1 cellular context compared by ENCODE assay signal in the genomic region with DNA sequence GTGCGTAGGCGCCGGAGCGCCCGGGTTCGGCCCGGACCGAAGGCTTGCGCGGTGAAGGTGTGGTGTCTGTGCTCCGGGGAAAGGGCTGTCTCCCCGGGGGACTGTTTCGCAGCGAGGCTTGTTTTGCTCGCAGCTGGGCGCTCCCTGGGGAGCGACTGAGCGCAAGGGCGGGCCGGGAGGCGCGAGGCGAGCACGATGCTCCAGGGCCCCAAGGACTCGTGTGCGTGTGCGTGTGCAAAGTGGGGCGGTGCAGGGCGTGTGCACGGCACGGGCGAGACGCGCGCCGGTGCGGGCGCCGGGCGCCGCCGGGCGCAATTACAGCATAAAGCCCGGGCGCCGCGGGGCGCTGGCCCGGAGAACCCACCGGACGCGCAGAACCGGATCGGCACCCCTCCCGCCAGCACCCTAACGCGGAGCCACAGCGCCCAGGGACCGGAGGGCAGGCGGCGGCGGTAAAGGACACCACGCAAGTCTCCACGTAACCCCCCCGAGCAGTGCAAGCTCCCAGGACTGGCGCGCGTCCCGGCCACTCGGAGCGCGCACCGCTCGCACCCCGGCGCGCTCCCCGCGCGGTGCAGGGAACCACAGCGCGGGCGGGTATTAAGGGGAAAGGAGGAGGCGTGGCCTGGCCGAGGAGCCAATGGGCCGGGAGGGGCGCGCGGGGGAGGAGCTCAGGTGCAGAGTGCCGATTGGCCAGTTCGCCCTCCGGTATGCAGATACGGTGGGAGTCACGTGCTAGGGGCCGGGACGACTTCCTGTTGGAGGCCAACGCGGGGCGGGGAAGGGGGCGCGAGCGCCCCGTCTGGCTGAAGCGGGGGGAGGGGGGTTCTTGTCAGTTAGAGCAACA.
TF ChIP-seq lines count a peak whose summit lies in the region.

A gene with protein sequence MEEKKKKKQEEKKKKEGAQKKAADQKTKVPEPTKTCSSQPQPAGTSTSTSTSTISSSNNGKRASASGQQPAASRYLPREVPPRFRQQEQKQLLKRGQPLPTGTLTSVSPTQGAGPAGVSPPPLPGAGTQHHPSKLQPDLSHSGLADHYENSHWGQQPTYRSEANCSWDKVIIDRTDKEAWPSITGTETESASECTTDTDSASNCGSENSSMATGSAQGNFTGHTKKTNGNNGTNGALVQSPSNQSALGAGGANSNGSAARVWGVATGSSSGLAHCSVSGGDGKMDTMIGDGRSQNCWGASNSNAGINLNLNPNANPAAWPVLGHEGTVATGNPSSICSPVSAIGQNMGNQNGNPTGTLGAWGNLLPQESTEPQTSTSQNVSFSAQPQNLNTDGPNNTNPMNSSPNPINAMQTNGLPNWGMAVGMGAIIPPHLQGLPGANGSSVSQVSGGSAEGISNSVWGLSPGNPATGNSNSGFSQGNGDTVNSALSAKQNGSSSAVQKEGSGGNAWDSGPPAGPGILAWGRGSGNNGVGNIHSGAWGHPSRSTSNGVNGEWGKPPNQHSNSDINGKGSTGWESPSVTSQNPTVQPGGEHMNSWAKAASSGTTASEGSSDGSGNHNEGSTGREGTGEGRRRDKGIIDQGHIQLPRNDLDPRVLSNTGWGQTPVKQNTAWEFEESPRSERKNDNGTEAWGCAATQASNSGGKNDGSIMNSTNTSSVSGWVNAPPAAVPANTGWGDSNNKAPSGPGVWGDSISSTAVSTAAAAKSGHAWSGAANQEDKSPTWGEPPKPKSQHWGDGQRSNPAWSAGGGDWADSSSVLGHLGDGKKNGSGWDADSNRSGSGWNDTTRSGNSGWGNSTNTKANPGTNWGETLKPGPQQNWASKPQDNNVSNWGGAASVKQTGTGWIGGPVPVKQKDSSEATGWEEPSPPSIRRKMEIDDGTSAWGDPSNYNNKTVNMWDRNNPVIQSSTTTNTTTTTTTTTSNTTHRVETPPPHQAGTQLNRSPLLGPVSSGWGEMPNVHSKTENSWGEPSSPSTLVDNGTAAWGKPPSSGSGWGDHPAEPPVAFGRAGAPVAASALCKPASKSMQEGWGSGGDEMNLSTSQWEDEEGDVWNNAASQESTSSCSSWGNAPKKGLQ (N-terminal part only) (plus strand): TSS at position 835 of the 847 bp plus-strand sequence. CDS start 45,504 bp downstream, outside the sequence.

TF ChIP-seq in HepG2, 621 proteins besides CTCF, POLR2A, EP300 and RAD21 (continued from another document and continues in another):
- TF ChIP-seq, protein P1, sequence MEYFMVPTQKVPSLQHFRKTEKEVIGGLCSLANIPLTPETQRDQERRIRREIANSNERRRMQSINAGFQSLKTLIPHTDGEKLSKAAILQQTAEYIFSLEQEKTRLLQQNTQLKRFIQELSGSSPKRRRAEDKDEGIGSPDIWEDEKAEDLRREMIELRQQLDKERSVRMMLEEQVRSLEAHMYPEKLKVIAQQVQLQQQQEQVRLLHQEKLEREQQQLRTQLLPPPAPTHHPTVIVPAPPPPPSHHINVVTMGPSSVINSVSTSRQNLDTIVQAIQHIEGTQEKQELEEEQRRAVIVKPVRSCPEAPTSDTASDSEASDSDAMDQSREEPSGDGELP (IDR thresholded peaks at IDR 0.05; ENCODE audit: borderline replicate concordance, low read depth): peak; percentile 22; the same call in 1 of the 2 replicates
- TF ChIP-seq, protein P2, sequence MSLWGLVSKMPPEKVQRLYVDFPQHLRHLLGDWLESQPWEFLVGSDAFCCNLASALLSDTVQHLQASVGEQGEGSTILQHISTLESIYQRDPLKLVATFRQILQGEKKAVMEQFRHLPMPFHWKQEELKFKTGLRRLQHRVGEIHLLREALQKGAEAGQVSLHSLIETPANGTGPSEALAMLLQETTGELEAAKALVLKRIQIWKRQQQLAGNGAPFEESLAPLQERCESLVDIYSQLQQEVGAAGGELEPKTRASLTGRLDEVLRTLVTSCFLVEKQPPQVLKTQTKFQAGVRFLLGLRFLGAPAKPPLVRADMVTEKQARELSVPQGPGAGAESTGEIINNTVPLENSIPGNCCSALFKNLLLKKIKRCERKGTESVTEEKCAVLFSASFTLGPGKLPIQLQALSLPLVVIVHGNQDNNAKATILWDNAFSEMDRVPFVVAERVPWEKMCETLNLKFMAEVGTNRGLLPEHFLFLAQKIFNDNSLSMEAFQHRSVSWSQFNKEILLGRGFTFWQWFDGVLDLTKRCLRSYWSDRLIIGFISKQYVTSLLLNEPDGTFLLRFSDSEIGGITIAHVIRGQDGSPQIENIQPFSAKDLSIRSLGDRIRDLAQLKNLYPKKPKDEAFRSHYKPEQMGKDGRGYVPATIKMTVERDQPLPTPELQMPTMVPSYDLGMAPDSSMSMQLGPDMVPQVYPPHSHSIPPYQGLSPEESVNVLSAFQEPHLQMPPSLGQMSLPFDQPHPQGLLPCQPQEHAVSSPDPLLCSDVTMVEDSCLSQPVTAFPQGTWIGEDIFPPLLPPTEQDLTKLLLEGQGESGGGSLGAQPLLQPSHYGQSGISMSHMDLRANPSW (CRISPR knock-in tag; IDR thresholded peaks at IDR 0.05; ENCODE audit: borderline replicate concordance): peak; percentile 63; the same call in 1 of the 2 replicates
- TF ChIP-seq, protein P3, sequence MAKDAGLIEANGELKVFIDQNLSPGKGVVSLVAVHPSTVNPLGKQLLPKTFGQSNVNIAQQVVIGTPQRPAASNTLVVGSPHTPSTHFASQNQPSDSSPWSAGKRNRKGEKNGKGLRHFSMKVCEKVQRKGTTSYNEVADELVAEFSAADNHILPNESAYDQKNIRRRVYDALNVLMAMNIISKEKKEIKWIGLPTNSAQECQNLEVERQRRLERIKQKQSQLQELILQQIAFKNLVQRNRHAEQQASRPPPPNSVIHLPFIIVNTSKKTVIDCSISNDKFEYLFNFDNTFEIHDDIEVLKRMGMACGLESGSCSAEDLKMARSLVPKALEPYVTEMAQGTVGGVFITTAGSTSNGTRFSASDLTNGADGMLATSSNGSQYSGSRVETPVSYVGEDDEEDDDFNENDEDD (CRISPR knock-in tag; IDR thresholded peaks at IDR 0.05; ENCODE audit: borderline replicate concordance): no peak; the same call in 1 of the 2 replicates
- TF ChIP-seq MTA3 (CRISPR knock-in tag; IDR thresholded peaks at IDR 0.05) (no peak), SP1 (IDR thresholded peaks at IDR 0.05) (no peak), SP1 (CRISPR knock-in tag; IDR thresholded peaks at IDR 0.05) (peak; percentile 96), ZNF589 (CRISPR knock-in tag; conservative IDR thresholded peaks at IDR 0.05) (peak; percentile 91; the same call in 1 of the 2 replicates), CENPX (CRISPR knock-in tag; IDR thresholded peaks at IDR 0.05) (no peak), ZKSCAN8 (CRISPR knock-in tag; IDR thresholded peaks at IDR 0.05; ENCODE audit: borderline replicate concordance) (no peak), ZNF337 (CRISPR knock-in tag; IDR thresholded peaks at IDR 0.05; ENCODE audit: borderline replicate concordance, low read depth) (no peak), REPIN1 (CRISPR knock-in tag; IDR thresholded peaks at IDR 0.05; ENCODE audit: borderline replicate concordance, low read depth) (peak; percentile 89), PAF1 (CRISPR knock-in tag; IDR thresholded peaks at IDR 0.05) (no peak), ZNF543 (CRISPR knock-in tag; IDR thresholded peaks at IDR 0.05) (0 out of 2 replicates have a peak, but pooled peaks have one; percentile 77), REXO4 (CRISPR knock-in tag; IDR thresholded peaks at IDR 0.05; ENCODE audit: borderline replicate concordance) (peak; percentile 88; the same call in 1 of the 2 replicates), NKX3-1 (CRISPR knock-in tag; IDR thresholded peaks at IDR 0.05) (peak; percentile 87), PAX8 (CRISPR knock-in tag; IDR thresholded peaks at IDR 0.05; ENCODE audit: borderline replicate concordance) (0 out of 2 replicates have a peak, but pooled peaks have one; percentile 62), ZBTB7B (CRISPR knock-in tag; IDR thresholded peaks at IDR 0.05) (no peak), HNF4G (IDR thresholded peaks at IDR 0.05; ENCODE audit: borderline replicate concordance, low read depth, low read length) (peak; percentile 16; the same call in 1 of the 2 replicates), HNF4G (CRISPR knock-in tag; IDR thresholded peaks at IDR 0.05; ENCODE audit: borderline replicate concordance, low read depth) (peak; percentile 67; the same call in 1 of the 2 replicates), FLYWCH1 (CRISPR knock-in tag; IDR thresholded peaks at IDR 0.05) (no peak), ZNF879 (CRISPR knock-in tag; IDR thresholded peaks at IDR 0.05) (peak; percentile 95), JUND (CRISPR knock-in tag; IDR thresholded peaks at IDR 0.05) (peak; percentile 58; the same call in 1 of the 2 replicates), ZNF720 (CRISPR knock-in tag; IDR thresholded peaks at IDR 0.05) (no peak), ZSCAN20 (CRISPR knock-in tag; IDR thresholded peaks at IDR 0.05; ENCODE audit: borderline replicate concordance) (peak; percentile 82; the same call in 1 of the 2 replicates), ZNF790 (CRISPR knock-in tag; IDR thresholded peaks at IDR 0.05; ENCODE audit: borderline replicate concordance) (0 out of 2 replicates have a peak, but pooled peaks have one; percentile 20), ZNF343 (CRISPR knock-in tag; IDR thresholded peaks at IDR 0.05) (peak; percentile 96; the same call in 1 of the 2 replicates), SAP130 (CRISPR knock-in tag; IDR thresholded peaks at IDR 0.05; ENCODE audit: low read depth) (peak; percentile 89)
- TF ChIP-seq, protein P4, sequence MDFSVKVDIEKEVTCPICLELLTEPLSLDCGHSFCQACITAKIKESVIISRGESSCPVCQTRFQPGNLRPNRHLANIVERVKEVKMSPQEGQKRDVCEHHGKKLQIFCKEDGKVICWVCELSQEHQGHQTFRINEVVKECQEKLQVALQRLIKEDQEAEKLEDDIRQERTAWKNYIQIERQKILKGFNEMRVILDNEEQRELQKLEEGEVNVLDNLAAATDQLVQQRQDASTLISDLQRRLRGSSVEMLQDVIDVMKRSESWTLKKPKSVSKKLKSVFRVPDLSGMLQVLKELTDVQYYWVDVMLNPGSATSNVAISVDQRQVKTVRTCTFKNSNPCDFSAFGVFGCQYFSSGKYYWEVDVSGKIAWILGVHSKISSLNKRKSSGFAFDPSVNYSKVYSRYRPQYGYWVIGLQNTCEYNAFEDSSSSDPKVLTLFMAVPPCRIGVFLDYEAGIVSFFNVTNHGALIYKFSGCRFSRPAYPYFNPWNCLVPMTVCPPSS (IDR thresholded peaks at IDR 0.05): no peak
- TF ChIP-seq, protein P5, sequence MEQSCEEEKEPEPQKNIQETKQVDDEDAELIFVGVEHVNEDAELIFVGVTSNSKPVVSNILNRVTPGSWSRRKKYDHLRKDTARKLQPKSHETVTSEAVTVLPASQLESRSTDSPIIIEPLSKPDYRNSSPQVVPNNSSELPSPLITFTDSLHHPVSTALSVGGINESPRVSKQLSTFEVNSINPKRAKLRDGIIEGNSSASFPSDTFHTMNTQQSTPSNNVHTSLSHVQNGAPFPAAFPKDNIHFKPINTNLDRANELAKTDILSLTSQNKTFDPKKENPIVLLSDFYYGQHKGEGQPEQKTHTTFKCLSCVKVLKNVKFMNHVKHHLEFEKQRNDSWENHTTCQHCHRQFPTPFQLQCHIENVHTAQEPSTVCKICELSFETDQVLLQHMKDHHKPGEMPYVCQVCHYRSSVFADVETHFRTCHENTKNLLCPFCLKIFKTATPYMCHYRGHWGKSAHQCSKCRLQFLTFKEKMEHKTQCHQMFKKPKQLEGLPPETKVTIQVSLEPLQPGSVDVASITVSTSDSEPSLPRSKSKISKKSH (CRISPR knock-in tag; IDR thresholded peaks at IDR 0.05; ENCODE audit: borderline replicate concordance): peak; percentile 70; the same call in 1 of the 2 replicates
- TF ChIP-seq, protein P6, sequence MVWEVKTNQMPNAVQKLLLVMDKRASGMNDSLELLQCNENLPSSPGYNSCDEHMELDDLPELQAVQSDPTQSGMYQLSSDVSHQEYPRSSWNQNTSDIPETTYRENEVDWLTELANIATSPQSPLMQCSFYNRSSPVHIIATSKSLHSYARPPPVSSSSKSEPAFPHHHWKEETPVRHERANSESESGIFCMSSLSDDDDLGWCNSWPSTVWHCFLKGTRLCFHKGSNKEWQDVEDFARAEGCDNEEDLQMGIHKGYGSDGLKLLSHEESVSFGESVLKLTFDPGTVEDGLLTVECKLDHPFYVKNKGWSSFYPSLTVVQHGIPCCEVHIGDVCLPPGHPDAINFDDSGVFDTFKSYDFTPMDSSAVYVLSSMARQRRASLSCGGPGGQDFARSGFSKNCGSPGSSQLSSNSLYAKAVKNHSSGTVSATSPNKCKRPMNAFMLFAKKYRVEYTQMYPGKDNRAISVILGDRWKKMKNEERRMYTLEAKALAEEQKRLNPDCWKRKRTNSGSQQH (CRISPR knock-in tag; IDR thresholded peaks at IDR 0.05; ENCODE audit: low read depth): peak; percentile 85; the same call in 1 of the 2 replicates
- TF ChIP-seq, protein P7, sequence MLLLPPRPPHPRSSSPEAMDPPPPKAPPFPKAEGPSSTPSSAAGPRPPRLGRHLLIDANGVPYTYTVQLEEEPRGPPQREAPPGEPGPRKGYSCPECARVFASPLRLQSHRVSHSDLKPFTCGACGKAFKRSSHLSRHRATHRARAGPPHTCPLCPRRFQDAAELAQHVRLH (CRISPR knock-in tag; IDR thresholded peaks at IDR 0.05; ENCODE audit: borderline replicate concordance, low read depth): peak; percentile 61; the same call in 1 of the 2 replicates
- TF ChIP-seq, protein P8, sequence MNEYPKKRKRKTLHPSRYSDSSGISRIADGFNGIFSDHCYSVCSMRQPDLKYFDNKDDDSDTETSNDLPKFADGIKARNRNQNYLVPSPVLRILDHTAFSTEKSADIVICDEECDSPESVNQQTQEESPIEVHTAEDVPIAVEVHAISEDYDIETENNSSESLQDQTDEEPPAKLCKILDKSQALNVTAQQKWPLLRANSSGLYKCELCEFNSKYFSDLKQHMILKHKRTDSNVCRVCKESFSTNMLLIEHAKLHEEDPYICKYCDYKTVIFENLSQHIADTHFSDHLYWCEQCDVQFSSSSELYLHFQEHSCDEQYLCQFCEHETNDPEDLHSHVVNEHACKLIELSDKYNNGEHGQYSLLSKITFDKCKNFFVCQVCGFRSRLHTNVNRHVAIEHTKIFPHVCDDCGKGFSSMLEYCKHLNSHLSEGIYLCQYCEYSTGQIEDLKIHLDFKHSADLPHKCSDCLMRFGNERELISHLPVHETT (CRISPR knock-in tag; conservative IDR thresholded peaks at IDR 0.05): 0 out of 2 replicates have a peak, but pooled peaks have one; percentile 38
- TF ChIP-seq, protein P9, sequence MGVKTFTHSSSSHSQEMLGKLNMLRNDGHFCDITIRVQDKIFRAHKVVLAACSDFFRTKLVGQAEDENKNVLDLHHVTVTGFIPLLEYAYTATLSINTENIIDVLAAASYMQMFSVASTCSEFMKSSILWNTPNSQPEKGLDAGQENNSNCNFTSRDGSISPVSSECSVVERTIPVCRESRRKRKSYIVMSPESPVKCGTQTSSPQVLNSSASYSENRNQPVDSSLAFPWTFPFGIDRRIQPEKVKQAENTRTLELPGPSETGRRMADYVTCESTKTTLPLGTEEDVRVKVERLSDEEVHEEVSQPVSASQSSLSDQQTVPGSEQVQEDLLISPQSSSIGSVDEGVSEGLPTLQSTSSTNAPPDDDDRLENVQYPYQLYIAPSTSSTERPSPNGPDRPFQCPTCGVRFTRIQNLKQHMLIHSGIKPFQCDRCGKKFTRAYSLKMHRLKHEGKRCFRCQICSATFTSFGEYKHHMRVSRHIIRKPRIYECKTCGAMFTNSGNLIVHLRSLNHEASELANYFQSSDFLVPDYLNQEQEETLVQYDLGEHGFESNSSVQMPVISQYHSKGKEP (CRISPR knock-in tag; IDR thresholded peaks at IDR 0.05): no peak
- TF ChIP-seq, protein P10, sequence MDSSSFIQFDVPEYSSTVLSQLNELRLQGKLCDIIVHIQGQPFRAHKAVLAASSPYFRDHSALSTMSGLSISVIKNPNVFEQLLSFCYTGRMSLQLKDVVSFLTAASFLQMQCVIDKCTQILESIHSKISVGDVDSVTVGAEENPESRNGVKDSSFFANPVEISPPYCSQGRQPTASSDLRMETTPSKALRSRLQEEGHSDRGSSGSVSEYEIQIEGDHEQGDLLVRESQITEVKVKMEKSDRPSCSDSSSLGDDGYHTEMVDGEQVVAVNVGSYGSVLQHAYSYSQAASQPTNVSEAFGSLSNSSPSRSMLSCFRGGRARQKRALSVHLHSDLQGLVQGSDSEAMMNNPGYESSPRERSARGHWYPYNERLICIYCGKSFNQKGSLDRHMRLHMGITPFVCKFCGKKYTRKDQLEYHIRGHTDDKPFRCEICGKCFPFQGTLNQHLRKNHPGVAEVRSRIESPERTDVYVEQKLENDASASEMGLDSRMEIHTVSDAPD (CRISPR knock-in tag; IDR thresholded peaks at IDR 0.05): peak; percentile 85
